1 cellular context compared by ENCODE assay signal in genomic region chr14:80956105-80956504, GRCh38.
TF ChIP-seq lines count a peak whose summit lies in the region.

No MANE protein-coding gene starts in this region.

TF ChIP-seq in GM23338, 12 proteins besides CTCF, POLR2A, EP300 and RAD21 (continued from another document):
- TF ChIP-seq REST (IDR thresholded peaks at IDR 0.05; ENCODE audit: unreplicated experiment) (no peak), EZH2phosphoT487 (IDR thresholded peaks at IDR 0.05; ENCODE audit: unreplicated experiment) (no peak), STAT1 (IDR thresholded peaks at IDR 0.05; ENCODE audit: unreplicated experiment) (no peak), ZNF114 (CRISPR knock-in tag; IDR thresholded peaks at IDR 0.05) (no peak), NANOG (IDR thresholded peaks at IDR 0.05; ENCODE audit: borderline replicate concordance) (no peak), ZNF462 (CRISPR knock-in tag; IDR thresholded peaks at IDR 0.05) (no peak), ZNF331 (CRISPR knock-in tag; IDR thresholded peaks at IDR 0.05; ENCODE audit: low read depth) (no peak), CREB1 (CRISPR knock-in tag; IDR thresholded peaks at IDR 0.05; ENCODE audit: low read depth) (no peak)
